20 cellular contexts compared by ENCODE assay signal in the genomic region with DNA sequence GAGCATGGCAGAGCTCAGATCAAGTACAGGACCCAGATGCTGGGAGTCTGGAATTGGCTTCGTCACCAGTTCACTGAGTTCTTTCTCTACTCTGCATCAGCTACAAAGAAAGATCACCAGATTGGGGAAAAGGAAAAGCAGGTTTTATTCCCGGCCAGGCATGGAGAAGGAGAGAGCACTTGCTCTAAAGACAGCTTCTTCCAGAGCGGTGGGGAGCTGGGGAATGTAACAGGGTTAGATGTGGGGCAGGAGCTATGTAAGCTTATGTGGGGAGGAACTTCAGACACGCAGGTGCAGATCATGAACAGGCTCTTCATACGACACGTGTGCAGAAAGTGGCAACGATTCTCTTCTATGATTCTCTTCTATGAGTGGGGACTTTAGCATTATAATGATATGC. TPM values are rescaled to one million over a fixed set of nuclear protein-coding genes. Genes with fewer than 3 reads are reported as not detected.
DNase-seq lines count a peak whose midpoint lies in the region; ATAC-seq and TF ChIP-seq lines count a peak whose summit lies in the region.
"Had no signal": no experiment of that assay in that cellular context is flagged by ENCODE, and none has a peak within 500 bp of the region (broad histone marks: within the 10 kb centered on the region; RNA-seq: fewer than 3 reads in every experiment).

No MANE protein-coding gene starts in this region.

- peaks cover 6% of the 10 kb centered on the region for H3K27me3 ChIP-seq in left ventricle myocardium inferior (ENCODE audit: low read depth)
- H3K27me3 ChIP-seq in parathyroid adenoma (ENCODE audit: control insufficient read depth, insufficient read depth, low read length) = no peaks in the 10 kb centered on the region
- H3K27me3 ChIP-seq: BLaER1 treated with 17β-estradiol and CSF1 and Interleukin-3, amounts not matched to agents 10 nM and 100 nM had no signal

- TF ChIP-seq CTCF in left ventricle myocardium inferior (IDR thresholded peaks at IDR 0.05; ENCODE audit: borderline replicate concordance) (no peak), parathyroid adenoma (IDR thresholded peaks at IDR 0.05) (no peak)

- peak overlapping the region; percentile 30 for H3K27ac Mint-ChIP-seq in stimulated activated memory B cell treated with anti-CD40 and anti-IgM and Interleukin-4, amounts not matched to agents 10 μg/mL and 1 μg/mL and 100 μg/mL, for 72 hours
- H3K27ac Mint-ChIP-seq in naive thymus-derived CD8-positive, alpha-beta T cell = peak overlapping the region in 1 of 10 donors; percentile 17
- H3K27ac Mint-ChIP-seq: CD8-positive, alpha-beta T cell had no signal

- H3K4me1 ChIP-seq in left ventricle myocardium inferior (peaks cover 35% of the 10 kb centered on the region), parathyroid adenoma (peaks cover 32% of the 10 kb centered on the region)

- H3K4me2 ChIP-seq in parathyroid adenoma (ENCODE audit: low read length) = peak overlapping the region; percentile 52
- H3K4me2 ChIP-seq: BLaER1 treated with 17β-estradiol and CSF1 and Interleukin-3, amounts not matched to agents 10 nM and 100 nM had no signal

- no peak for ATAC-seq in stimulated activated memory B cell treated with anti-CD40 and anti-IgM and Interleukin-4, amounts not matched to agents 10 μg/mL and 1 μg/mL and 100 μg/mL, for 72 hours
- ATAC-seq in naive thymus-derived CD8-positive, alpha-beta T cell = no peak
- ATAC-seq: CD8-positive, alpha-beta T cell; GM12878; HepG2 had no signal

- no peak overlapping the region for H3K9ac ChIP-seq in parathyroid adenoma
- H3K9ac ChIP-seq: BLaER1 treated with 17β-estradiol and CSF1 and Interleukin-3, amounts not matched to agents 10 nM and 100 nM had no signal

- intact Hi-C loops in cardiac septum (cut with DNase I) (loop anchor here (10.0 kb wide), 1 partner anchor 332 kb away; a partner anchor contains a TSS), left ventricle myocardium inferior (cut with micrococcal nuclease) (no loop called here)

- POLR2A ChIA-PET in naive thymus-derived CD8-positive, alpha-beta T cell (lab: Charles Lee) = interaction anchor here (1.2 to 4.5 kb wide), 2 partner anchors 67 to 70 kb away, joined by 3 to 24 read pairs; a partner anchor contains a TSS

- no peaks in the 10 kb centered on the region for H3K36me3 Mint-ChIP-seq in stimulated activated memory B cell treated with anti-CD40 and anti-IgM and Interleukin-4, amounts not matched to agents 10 μg/mL and 1 μg/mL and 100 μg/mL, for 72 hours
- no peaks in the 10 kb centered on the region for H3K36me3 Mint-ChIP-seq in naive thymus-derived CD8-positive, alpha-beta T cell
- H3K36me3 Mint-ChIP-seq: CD8-positive, alpha-beta T cell had no signal

- H3K36me3 ChIP-seq in left ventricle myocardium inferior (no peaks in the 10 kb centered on the region), parathyroid adenoma (ENCODE audit: control insufficient read depth, insufficient read depth, low read length) (no peaks in the 10 kb centered on the region)
- H3K36me3 ChIP-seq: BLaER1 treated with 17β-estradiol and CSF1 and Interleukin-3, amounts not matched to agents 10 nM and 100 nM had no signal

- H3K9me3 Mint-ChIP-seq in stimulated activated memory B cell treated with anti-CD40 and anti-IgM and Interleukin-4, amounts not matched to agents 10 μg/mL and 1 μg/mL and 100 μg/mL, for 72 hours = no peaks in the 10 kb centered on the region
- no peaks in the 10 kb centered on the region for H3K9me3 Mint-ChIP-seq in naive thymus-derived CD8-positive, alpha-beta T cell
- H3K9me3 Mint-ChIP-seq: CD8-positive, alpha-beta T cell; H9 had no signal

- H3K27me3 Mint-ChIP-seq in stimulated activated memory B cell treated with anti-CD40 and anti-IgM and Interleukin-4, amounts not matched to agents 10 μg/mL and 1 μg/mL and 100 μg/mL, for 72 hours = no peaks in the 10 kb centered on the region
- H3K27me3 Mint-ChIP-seq in naive thymus-derived CD8-positive, alpha-beta T cell = peaks cover 0 to 8% (median 0%) of the 10 kb centered on the region in 5 donors

- DNase-seq in cardiac septum (ENCODE audit: low spot score) (peak; percentile 65), left ventricle myocardium inferior (no peak), NCI-H2227 treated with DMSO at 0.1 percent for 48 hours (lab: John Stamatoyannopoulos, UW) (no peak), SHP77 (lab: John Stamatoyannopoulos, UW) (no peak)
- DNase-seq in naive thymus-derived CD8-positive, alpha-beta T cell = no peak
- DNase-seq: 8988T; CD8-positive, alpha-beta T cell; DMS 273 treated with DMSO at 0.1 percent for 48 hours; DMS53; DND-41; EL; H9 had no signal

- H2AFZ ChIP-seq in parathyroid adenoma = peak overlapping the region; percentile 51

- H3K4me3 ChIP-seq in left ventricle myocardium inferior (no peak overlapping the region), parathyroid adenoma (ENCODE audit: low read depth, low read length) (peak overlapping the region; percentile 23)
- H3K4me3 ChIP-seq: BLaER1 treated with 17β-estradiol and CSF1 and Interleukin-3, amounts not matched to agents 10 nM and 100 nM; GM12878 had no signal

- H3K4me3 Mint-ChIP-seq in stimulated activated memory B cell treated with anti-CD40 and anti-IgM and Interleukin-4, amounts not matched to agents 10 μg/mL and 1 μg/mL and 100 μg/mL, for 72 hours = no peak overlapping the region
- H3K4me3 Mint-ChIP-seq in naive thymus-derived CD8-positive, alpha-beta T cell = no peak overlapping the region
- H3K4me3 Mint-ChIP-seq: CD8-positive, alpha-beta T cell; H9 had no signal

- H3K4me1 Mint-ChIP-seq in stimulated activated memory B cell treated with anti-CD40 and anti-IgM and Interleukin-4, amounts not matched to agents 10 μg/mL and 1 μg/mL and 100 μg/mL, for 72 hours = peaks cover 27% of the 10 kb centered on the region
- peaks cover 4 to 31% (median 18%) of the 10 kb centered on the region in 4 donors for H3K4me1 Mint-ChIP-seq in naive thymus-derived CD8-positive, alpha-beta T cell

- no peaks in the 10 kb centered on the region for H3K9me3 ChIP-seq in left ventricle myocardium inferior (replicated peaks)
- no peaks in the 10 kb centered on the region for H3K9me3 ChIP-seq in parathyroid adenoma (ENCODE audit: control insufficient read depth, low read length)
- H3K9me3 ChIP-seq: BLaER1 treated with 17β-estradiol and CSF1 and Interleukin-3, amounts not matched to agents 10 nM and 100 nM had no signal

- H3K27ac ChIP-seq in left ventricle myocardium inferior (replicated peaks) (no peak overlapping the region), parathyroid adenoma (peak overlapping the region; percentile 30)
- H3K27ac ChIP-seq: BLaER1 treated with 17β-estradiol and CSF1 and Interleukin-3, amounts not matched to agents 10 nM and 100 nM had no signal

- no peaks in the 10 kb centered on the region for H3K79me2 ChIP-seq in parathyroid adenoma

RNA-seq across cellular contexts. Expression of a gene that starts 4.9 kb away (rescaled TPM):
- total RNA-seq in cardiac septum = 47.6 TPM
- total RNA-seq in left ventricle myocardium inferior = 159 TPM
- 10 to 100 TPM; 56.7 to 57.8 TPM for total RNA-seq in naive thymus-derived CD8-positive, alpha-beta T cell
- 10 to 100 TPM; 45.2 to 48.2 (median 46.7) TPM for polyA plus RNA-seq in naive thymus-derived CD8-positive, alpha-beta T cell
- total RNA-seq: G401 had no signal

RNA-seq across cellular contexts. Expression of a gene that starts 19.1 kb away (rescaled TPM):
- total RNA-seq in cardiac septum (0.54 TPM), left ventricle myocardium inferior (0.33 TPM)
- not detected for total RNA-seq in naive thymus-derived CD8-positive, alpha-beta T cell
- not detected for polyA plus RNA-seq in naive thymus-derived CD8-positive, alpha-beta T cell
- total RNA-seq: A673; CD8-positive, alpha-beta T cell; G401; GM12878; H1; H9; HepG2 had no signal
